1 cellular context compared by ENCODE assay signal in genomic region chr2:11495844-11496271, GRCh38.
TF ChIP-seq lines count a peak whose summit lies in the region.

No MANE protein-coding gene starts in this region.

TF ChIP-seq in HepG2, 621 proteins besides CTCF, POLR2A, EP300 and RAD21 (continued from another document and continues in another):
- peak; percentile 92; the same call in 1 of the 2 replicates for TF ChIP-seq ZBTB4 (CRISPR knock-in tag; IDR thresholded peaks at IDR 0.05; ENCODE audit: borderline replicate concordance)
- no peak for TF ChIP-seq ZNF274 (CRISPR knock-in tag; IDR thresholded peaks at IDR 0.05)
- peak; percentile 33; the same call in 1 of the 2 replicates for TF ChIP-seq ZNF280B (CRISPR knock-in tag; IDR thresholded peaks at IDR 0.05; ENCODE audit: borderline replicate concordance)
- TF ChIP-seq ZFY (CRISPR knock-in tag; IDR thresholded peaks at IDR 0.05): no peak
- peak; percentile 57; the same call in 1 of the 2 replicates for TF ChIP-seq NRL (CRISPR knock-in tag; IDR thresholded peaks at IDR 0.05; ENCODE audit: borderline replicate concordance)
- TF ChIP-seq, protein P1, sequence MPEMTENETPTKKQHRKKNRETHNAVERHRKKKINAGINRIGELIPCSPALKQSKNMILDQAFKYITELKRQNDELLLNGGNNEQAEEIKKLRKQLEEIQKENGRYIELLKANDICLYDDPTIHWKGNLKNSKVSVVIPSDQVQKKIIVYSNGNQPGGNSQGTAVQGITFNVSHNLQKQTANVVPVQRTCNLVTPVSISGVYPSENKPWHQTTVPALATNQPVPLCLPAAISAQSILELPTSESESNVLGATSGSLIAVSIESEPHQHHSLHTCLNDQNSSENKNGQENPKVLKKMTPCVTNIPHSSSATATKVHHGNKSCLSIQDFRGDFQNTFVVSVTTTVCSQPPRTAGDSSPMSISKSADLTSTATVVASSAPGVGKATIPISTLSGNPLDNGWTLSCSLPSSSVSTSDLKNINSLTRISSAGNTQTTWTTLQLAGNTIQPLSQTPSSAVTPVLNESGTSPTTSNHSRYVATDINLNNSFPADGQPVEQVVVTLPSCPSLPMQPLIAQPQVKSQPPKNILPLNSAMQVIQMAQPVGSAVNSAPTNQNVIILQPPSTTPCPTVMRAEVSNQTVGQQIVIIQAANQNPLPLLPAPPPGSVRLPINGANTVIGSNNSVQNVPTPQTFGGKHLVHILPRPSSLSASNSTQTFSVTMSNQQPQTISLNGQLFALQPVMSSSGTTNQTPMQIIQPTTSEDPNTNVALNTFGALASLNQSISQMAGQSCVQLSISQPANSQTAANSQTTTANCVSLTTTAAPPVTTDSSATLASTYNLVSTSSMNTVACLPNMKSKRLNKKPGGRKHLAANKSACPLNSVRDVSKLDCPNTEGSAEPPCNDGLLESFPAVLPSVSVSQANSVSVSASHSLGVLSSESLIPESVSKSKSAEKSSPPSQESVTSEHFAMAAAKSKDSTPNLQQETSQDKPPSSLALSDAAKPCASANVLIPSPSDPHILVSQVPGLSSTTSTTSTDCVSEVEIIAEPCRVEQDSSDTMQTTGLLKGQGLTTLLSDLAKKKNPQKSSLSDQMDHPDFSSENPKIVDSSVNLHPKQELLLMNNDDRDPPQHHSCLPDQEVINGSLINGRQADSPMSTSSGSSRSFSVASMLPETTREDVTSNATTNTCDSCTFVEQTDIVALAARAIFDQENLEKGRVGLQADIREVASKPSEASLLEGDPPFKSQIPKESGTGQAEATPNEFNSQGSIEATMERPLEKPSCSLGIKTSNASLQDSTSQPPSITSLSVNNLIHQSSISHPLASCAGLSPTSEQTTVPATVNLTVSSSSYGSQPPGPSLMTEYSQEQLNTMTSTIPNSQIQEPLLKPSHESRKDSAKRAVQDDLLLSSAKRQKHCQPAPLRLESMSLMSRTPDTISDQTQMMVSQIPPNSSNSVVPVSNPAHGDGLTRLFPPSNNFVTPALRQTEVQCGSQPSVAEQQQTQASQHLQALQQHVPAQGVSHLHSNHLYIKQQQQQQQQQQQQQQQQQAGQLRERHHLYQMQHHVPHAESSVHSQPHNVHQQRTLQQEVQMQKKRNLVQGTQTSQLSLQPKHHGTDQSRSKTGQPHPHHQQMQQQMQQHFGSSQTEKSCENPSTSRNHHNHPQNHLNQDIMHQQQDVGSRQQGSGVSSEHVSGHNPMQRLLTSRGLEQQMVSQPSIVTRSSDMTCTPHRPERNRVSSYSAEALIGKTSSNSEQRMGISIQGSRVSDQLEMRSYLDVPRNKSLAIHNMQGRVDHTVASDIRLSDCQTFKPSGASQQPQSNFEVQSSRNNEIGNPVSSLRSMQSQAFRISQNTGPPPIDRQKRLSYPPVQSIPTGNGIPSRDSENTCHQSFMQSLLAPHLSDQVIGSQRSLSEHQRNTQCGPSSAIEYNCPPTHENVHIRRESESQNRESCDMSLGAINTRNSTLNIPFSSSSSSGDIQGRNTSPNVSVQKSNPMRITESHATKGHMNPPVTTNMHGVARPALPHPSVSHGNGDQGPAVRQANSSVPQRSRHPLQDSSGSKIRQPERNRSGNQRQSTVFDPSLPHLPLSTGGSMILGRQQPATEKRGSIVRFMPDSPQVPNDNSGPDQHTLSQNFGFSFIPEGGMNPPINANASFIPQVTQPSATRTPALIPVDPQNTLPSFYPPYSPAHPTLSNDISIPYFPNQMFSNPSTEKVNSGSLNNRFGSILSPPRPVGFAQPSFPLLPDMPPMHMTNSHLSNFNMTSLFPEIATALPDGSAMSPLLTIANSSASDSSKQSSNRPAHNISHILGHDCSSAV (CRISPR knock-in tag; IDR thresholded peaks at IDR 0.05; ENCODE audit: borderline replicate concordance): no peak
- no peak for TF ChIP-seq GABPB1 (CRISPR knock-in tag; IDR thresholded peaks at IDR 0.05)
- TF ChIP-seq ZNF292 (CRISPR knock-in tag; IDR thresholded peaks at IDR 0.05; ENCODE audit: borderline replicate concordance, low read depth): no peak
- no peak for TF ChIP-seq SNAI1 (CRISPR knock-in tag; IDR thresholded peaks at IDR 0.05; ENCODE audit: borderline replicate concordance)
- TF ChIP-seq AKNA (CRISPR knock-in tag; IDR thresholded peaks at IDR 0.05; ENCODE audit: borderline replicate concordance): no peak
- TF ChIP-seq STAG1 (CRISPR knock-in tag; IDR thresholded peaks at IDR 0.05): no peak
- TF ChIP-seq, protein P2, sequence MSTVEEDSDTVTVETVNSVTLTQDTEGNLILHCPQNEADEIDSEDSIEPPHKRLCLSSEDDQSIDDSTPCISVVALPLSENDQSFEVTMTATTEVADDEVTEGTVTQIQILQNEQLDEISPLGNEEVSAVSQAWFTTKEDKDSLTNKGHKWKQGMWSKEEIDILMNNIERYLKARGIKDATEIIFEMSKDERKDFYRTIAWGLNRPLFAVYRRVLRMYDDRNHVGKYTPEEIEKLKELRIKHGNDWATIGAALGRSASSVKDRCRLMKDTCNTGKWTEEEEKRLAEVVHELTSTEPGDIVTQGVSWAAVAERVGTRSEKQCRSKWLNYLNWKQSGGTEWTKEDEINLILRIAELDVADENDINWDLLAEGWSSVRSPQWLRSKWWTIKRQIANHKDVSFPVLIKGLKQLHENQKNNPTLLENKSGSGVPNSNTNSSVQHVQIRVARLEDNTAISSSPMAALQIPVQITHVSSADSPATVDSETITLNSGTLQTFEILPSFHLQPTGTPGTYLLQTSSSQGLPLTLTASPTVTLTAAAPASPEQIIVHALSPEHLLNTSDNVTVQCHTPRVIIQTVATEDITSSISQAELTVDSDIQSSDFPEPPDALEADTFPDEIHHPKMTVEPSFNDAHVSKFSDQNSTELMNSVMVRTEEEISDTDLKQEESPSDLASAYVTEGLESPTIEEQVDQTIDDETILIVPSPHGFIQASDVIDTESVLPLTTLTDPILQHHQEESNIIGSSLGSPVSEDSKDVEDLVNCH (CRISPR knock-in tag; IDR thresholded peaks at IDR 0.05): no peak
- TF ChIP-seq, protein P3, sequence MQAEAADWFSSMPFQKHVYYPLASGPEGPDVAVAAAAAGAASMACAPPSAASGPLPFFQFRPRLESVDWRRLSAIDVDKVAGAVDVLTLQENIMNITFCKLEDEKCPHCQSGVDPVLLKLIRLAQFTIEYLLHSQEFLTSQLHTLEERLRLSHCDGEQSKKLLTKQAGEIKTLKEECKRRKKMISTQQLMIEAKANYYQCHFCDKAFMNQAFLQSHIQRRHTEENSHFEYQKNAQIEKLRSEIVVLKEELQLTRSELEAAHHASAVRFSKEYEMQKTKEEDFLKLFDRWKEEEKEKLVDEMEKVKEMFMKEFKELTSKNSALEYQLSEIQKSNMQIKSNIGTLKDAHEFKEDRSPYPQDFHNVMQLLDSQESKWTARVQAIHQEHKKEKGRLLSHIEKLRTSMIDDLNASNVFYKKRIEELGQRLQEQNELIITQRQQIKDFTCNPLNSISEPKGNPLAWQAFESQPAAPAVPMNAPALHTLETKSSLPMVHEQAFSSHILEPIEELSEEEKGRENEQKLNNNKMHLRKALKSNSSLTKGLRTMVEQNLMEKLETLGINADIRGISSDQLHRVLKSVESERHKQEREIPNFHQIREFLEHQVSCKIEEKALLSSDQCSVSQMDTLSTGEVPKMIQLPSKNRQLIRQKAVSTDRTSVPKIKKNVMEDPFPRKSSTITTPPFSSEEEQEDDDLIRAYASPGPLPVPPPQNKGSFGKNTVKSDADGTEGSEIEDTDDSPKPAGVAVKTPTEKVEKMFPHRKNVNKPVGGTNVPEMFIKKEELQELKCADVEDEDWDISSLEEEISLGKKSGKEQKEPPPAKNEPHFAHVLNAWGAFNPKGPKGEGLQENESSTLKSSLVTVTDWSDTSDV (CRISPR knock-in tag; IDR thresholded peaks at IDR 0.05): 0 out of 2 replicates have a peak, but pooled peaks have one; percentile 23
- TF ChIP-seq THAP8 (CRISPR knock-in tag; IDR thresholded peaks at IDR 0.05; ENCODE audit: borderline replicate concordance): no peak
- no peak for TF ChIP-seq NFAT5 (CRISPR knock-in tag; IDR thresholded peaks at IDR 0.05)
